Comparison of ENCODE assay signal across 8 cellular contexts in the genomic region with DNA sequence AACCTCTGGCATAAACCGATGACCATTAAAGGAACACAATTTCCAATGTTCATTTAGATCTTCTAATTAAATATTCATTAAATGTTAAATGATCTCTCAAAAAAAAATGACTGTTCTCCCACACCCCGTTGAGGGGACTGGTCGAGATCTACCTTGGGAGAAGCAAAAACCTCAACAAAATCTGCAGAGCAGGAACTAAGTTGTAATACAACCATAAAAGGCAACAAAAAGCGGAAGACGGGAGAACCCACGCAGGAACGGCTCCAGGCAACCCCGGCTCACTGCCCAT.
DNase-seq lines count a peak whose midpoint lies in the region; ATAC-seq and TF ChIP-seq lines count a peak whose summit lies in the region.

No MANE protein-coding gene starts in this region.

- in situ Hi-C loops in astrocyte of the cerebellum (cut with HindIII; ENCODE audit: low sequenced_read_pairs) = no loop called here

- H3K4me3 ChIP-seq in astrocyte of the cerebellum (ENCODE audit: low read depth, low read length) = peak overlapping the region; percentile 61

- no peak for TF ChIP-seq CTCF in astrocyte of the cerebellum (IDR thresholded peaks at IDR 0.05; ENCODE audit: low read depth, low read length, missing control alignments)

- ATAC-seq in activated CD4-positive, CD25-positive, alpha-beta regulatory T cell treated with anti-CD3 and anti-CD28 coated beads, Interleukin-2, amount 50 U/mL, for 24 hours = peak; percentile 9 to 12
- ATAC-seq in HG02623 (IDR thresholded peaks at IDR 0.05; ENCODE audit: unreplicated experiment) = peak; percentile 31
- peak; percentile 41 for ATAC-seq in stimulated activated naive CD8-positive, alpha-beta T cell treated with anti-CD3 and anti-CD28 coated beads, Interleukin-15, amount 100 ng/mL, for 72 hours

- H3K4me1 Mint-ChIP-seq in stimulated activated naive CD8-positive, alpha-beta T cell treated with anti-CD3 and anti-CD28 coated beads, Interleukin-15, amount 100 ng/mL, for 72 hours = peaks cover 26% of the 10 kb centered on the region

- H3K27me3 Mint-ChIP-seq in stimulated activated naive CD8-positive, alpha-beta T cell treated with anti-CD3 and anti-CD28 coated beads, Interleukin-15, amount 100 ng/mL, for 72 hours = no peaks in the 10 kb centered on the region

- peak overlapping the region; percentile 97 to 98 for H3K27ac Mint-ChIP-seq in stimulated activated naive CD8-positive, alpha-beta T cell treated with anti-CD3 and anti-CD28 coated beads, Interleukin-15, amount 100 ng/mL, for 72 hours

- H3K4me3 Mint-ChIP-seq in stimulated activated naive CD8-positive, alpha-beta T cell treated with anti-CD3 and anti-CD28 coated beads, Interleukin-15, amount 100 ng/mL, for 72 hours = peak overlapping the region; percentile 91 to 92

- no peak for DNase-seq in activated CD4-positive, CD25-positive, alpha-beta regulatory T cell treated with anti-CD3 and anti-CD28 coated beads, Interleukin-2, amount 50 U/mL, for 72 hours
- DNase-seq in NCI-H2029 (lab: John Stamatoyannopoulos, UW) = peak; percentile 24
- no peak for DNase-seq in astrocyte of the cerebellum (ENCODE audit: low read depth)
- peak; percentile 65 for DNase-seq in inferior parietal cortex (ENCODE audit: extremely low spot score)
- DNase-seq in stimulated activated naive CD8-positive, alpha-beta T cell treated with anti-CD3 and anti-CD28 coated beads, Interleukin-15, amount 100 ng/mL, for 72 hours = no peak
- DNase-seq in KG1 (lab: John Stamatoyannopoulos, UW) = no peak

- no peaks in the 10 kb centered on the region for H3K9me3 Mint-ChIP-seq in stimulated activated naive CD8-positive, alpha-beta T cell treated with anti-CD3 and anti-CD28 coated beads, Interleukin-15, amount 100 ng/mL, for 72 hours

Comparison
In these comparisons a context has a peak if more than half of its experiments do, and no peak if none do; other contexts are left out.
1. DNase-seq: peak in NCI-H2029 (single experiment) and inferior parietal cortex (single experiment); none in activated CD4-positive, CD25-positive, alpha-beta regulatory T cell treated with anti-CD3 and anti-CD28 coated beads, Interleukin-2, amount 50 U/mL, for 72 hours (single experiment), astrocyte of the cerebellum (single experiment), stimulated activated naive CD8-positive, alpha-beta T cell treated with anti-CD3 and anti-CD28 coated beads, Interleukin-15, amount 100 ng/mL, for 72 hours (0 of 2) and KG1 (single experiment).
2. Peak in every context shown above with its lines, with median percentiles within 50 percentile points of each other: ATAC-seq.